ENCODE assay signal across 9 cellular contexts in the genomic region with DNA sequence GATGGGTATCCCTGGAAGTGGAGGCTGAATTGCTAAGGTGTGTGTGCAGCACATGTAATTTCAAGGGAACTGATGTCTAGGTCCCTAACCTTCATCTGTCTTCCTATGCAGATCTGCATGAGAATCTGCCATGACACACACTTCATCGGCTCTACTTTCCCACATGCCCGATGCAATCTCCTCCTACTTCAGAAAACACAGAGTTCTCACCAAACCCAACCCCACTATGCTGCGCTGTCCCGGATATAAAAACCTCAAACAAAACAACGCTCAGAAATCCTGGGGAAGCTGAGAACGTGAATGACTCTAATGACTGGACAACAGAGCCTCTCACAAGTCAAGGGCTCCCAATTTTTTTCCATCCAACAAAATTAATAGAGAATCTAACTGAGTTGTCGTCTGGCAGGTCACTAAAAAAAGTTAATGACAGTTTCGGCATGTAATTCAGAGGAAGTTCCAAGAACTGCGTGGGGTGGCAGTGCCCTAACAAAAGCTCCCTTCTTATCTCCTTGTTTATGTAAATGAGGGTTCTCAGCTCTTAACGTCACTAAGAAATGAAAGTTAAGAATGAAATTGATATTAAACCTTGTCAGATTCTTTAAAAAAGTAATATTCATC. TPM values are rescaled to one million over a fixed set of nuclear protein-coding genes. Genes with fewer than 3 reads are reported as not detected.
A peak's percentile ranks its signal among the peaks of the same experiment; 100 is the strongest.
DNase-seq lines count a peak whose midpoint lies in the region; ATAC-seq, FAIRE-seq and TF ChIP-seq lines count a peak whose summit lies in the region.
"Had no signal": no experiment of that assay in that cellular context is flagged by ENCODE, and none has a peak within 500 bp of the region (broad histone marks: within the 10 kb centered on the region; RNA-seq: fewer than 3 reads in every experiment).

No MANE protein-coding gene starts in this region.

- SMC1A ChIA-PET in GM12878 (lab: Charles Lee; ENCODE audit: uncharacterized antibody, unreplicated experiment): interaction anchor here (1.0 to 6.0 kb wide), 12 partner anchors 9 to 40 kb away, joined by 3 to 35 read pairs (median 6); no protein-coding TSS in a partner anchor

- H3K4me3 ChIP-seq in GM12878 (peak overlapping the region; percentile 52), tibial nerve (peak overlapping the region in 2 of 4 donors; percentile 6 to 14)

- POLR2A ChIA-PET in GM12878 (lab: Charles Lee) (interaction anchor here (0.8 to 2.0 kb wide), 3 partner anchors 14 to 22 kb away, joined by 4 to 9 read pairs (median 5); no protein-coding TSS in a partner anchor), RWPE1 (lab: Yijun Ruan, JAX; ENCODE audit: low non-redundant PET) (no interaction called here)

- DNase-seq in GM19239 (ENCODE audit: insufficient read length, low spot score) (no peak), GM12878 (ENCODE audit: low read depth, low spot score) (no peak), RWPE1 (ENCODE audit: low spot score) (no peak), tibial nerve (ENCODE audit: low spot score in 2 of 2) (no peak), NCI-H345 treated with DMSO at 0.1 percent for 48 hours (lab: John Stamatoyannopoulos, UW; ENCODE audit: unreplicated experiment) (no peak)
- peak; percentile 35 for DNase-seq in stimulated activated CD4-positive, alpha-beta T cell treated with anti-CD3 and anti-CD28 coated beads, Interleukin-15, amount 100 ng/mL, for 24 hours
- DNase-seq in NK-92 treated with Interleukin-12 subunit alpha and Interleukin-12 subunit beta, amount 100 ng/mL, for 24 hours (lab: John Stamatoyannopoulos, UW): no peak

- H3K79me2 ChIP-seq in GM12878 (ENCODE audit: control insufficient read depth, insufficient read depth, low read length): peaks cover 18% of the 10 kb centered on the region

- TF ChIP-seq EP300 in GM12878 (IDR thresholded peaks at IDR 0.05; ENCODE audit: borderline replicate concordance in 1 of 2, control insufficient read depth in 1 of 2, low read depth in 2 of 2, low read length in 2 of 2) (no peak), tibial nerve (IDR thresholded peaks at IDR 0.05) (no peak)

- no peak; the same call in 1 of the 2 replicates for TF ChIP-seq POLR2A in GM12878 (IDR thresholded peaks at IDR 0.05; ENCODE audit: low read depth, low read length)
- TF ChIP-seq POLR2A in tibial nerve (IDR thresholded peaks at IDR 0.05): no peak

- H4K20me1 ChIP-seq in GM12878 (ENCODE audit: control insufficient read depth, insufficient read depth): no peaks in the 10 kb centered on the region

- no TSS peak for BruUV-seq in GM12878 (replicated peaks; lab: Mats Ljungman, UMichigan)

- CTCF ChIA-PET in GM12878 (lab: Yijun Ruan, JAX): interaction anchor here (0.5 to 4.8 kb wide), 8 partner anchors 9 to 221 kb away, joined by 3 to 32 read pairs (median 10); no protein-coding TSS in a partner anchor
- CTCF ChIA-PET in RWPE1 (lab: Yijun Ruan, JAX): no interaction called here

- WGBS in GM12878 (ENCODE audit: insufficient coverage, insufficient replicate concordance, low lambda C conversion rate, missing lambda C conversion rate): 57% methylated on average over 10 of the region's 10 CpGs
- 36 to 55% methylated on average over 10 of the region's 10 CpGs for WGBS in tibial nerve, 2 donors

- H3K4me2 ChIP-seq in GM12878 (ENCODE audit: control insufficient read depth, insufficient read depth): peak overlapping the region; percentile 96

- H3K27me3 ChIP-seq in GM12878 (replicated peaks in 1 of 2; ENCODE audit: control insufficient read depth in 2 of 2, insufficient read depth in 2 of 2, low read length in 1 of 2) (no peaks in the 10 kb centered on the region), tibial nerve (no peaks in the 10 kb centered on the region)

- H3K9me3 ChIP-seq in KOPT-K1 (ENCODE audit: insufficient read depth, low read length, poor library complexity, severe bottlenecking): no peaks in the 10 kb centered on the region
- no peaks in the 10 kb centered on the region for H3K9me3 ChIP-seq in GM12878 (replicated peaks; ENCODE audit: control insufficient read depth, insufficient read depth, low read length)
- no peaks in the 10 kb centered on the region for H3K9me3 ChIP-seq in tibial nerve

- TF ChIP-seq CTCF in GM12878 (IDR thresholded peaks at IDR 0.05 in 2 of 3, conservative IDR thresholded peaks at IDR 0.05 in 1 of 3; ENCODE audit: control insufficient read depth in 2 of 3, extremely low read depth in 1 of 3, insufficient read depth in 1 of 3, low read depth in 3 of 3, low read length in 3 of 3): no peak
- no peak for TF ChIP-seq CTCF in RWPE1 (conservative IDR thresholded peaks at IDR 0.05; ENCODE audit: low read depth)
- TF ChIP-seq CTCF in tibial nerve (IDR thresholded peaks at IDR 0.05): no peak

- in situ Hi-C loops in GM12878 (cut with MboI): no loop called here

- RAD21 ChIA-PET in GM12878 (lab: Charles Lee; ENCODE audit: unreplicated experiment): interaction anchor here (0.8 to 3.0 kb wide), 8 partner anchors 11 to 37 kb away, joined by 3 to 18 read pairs (median 4); no protein-coding TSS in a partner anchor

- peaks cover 9% of the 10 kb centered on the region for H3K4me1 ChIP-seq in GM12878 (ENCODE audit: control insufficient read depth, insufficient read depth, low read length)
- peaks cover 0 to 24% (median 2%) of the 10 kb centered on the region in 4 donors for H3K4me1 ChIP-seq in tibial nerve

- H3K27ac ChIP-seq in KOPT-K1 (ENCODE audit: low read depth, low read length, poor library complexity, severe bottlenecking): peak overlapping the region; percentile 24
- H3K27ac ChIP-seq in GM12878 (ENCODE audit: control insufficient read depth, insufficient read depth): peak overlapping the region; percentile 80
- H3K27ac ChIP-seq in RWPE1: no peak overlapping the region
- peak overlapping the region in 1 of 4 donors; percentile 39 for H3K27ac ChIP-seq in tibial nerve
- H3K27ac ChIP-seq: HL-60 had no signal

- ATAC-seq in GM12878: peak; percentile 90

- peak overlapping the region; percentile 48 for H2AFZ ChIP-seq in GM12878 (ENCODE audit: control insufficient read depth, low read depth, low read length)

- peak; percentile 80 for FAIRE-seq in GM19239 (lab: Jason Lieb, UNC)
- FAIRE-seq in GM12878 (lab: Jason Lieb, UNC): peak; percentile 88

- H3K9ac ChIP-seq in GM12878 (ENCODE audit: control insufficient read depth, insufficient read depth, low read length): peak overlapping the region; percentile 77

- TF ChIP-seq RAD21 in GM12878 (IDR thresholded peaks at IDR 0.05; ENCODE audit: insufficient read depth, low read depth, low read length): no peak

- intact Hi-C loops in GM12878 (cut with micrococcal nuclease; ENCODE audit: unreplicated experiment): no loop called here

- H3K36me3 ChIP-seq in KOPT-K1 (ENCODE audit: insufficient read depth, low read length): no peaks in the 10 kb centered on the region
- H3K36me3 ChIP-seq in GM12878 (ENCODE audit: control insufficient read depth in 2 of 2, insufficient read depth in 2 of 2, low read length in 1 of 2): no peaks in the 10 kb centered on the region; a peak in 1 of 4 replicates
- no peaks in the 10 kb centered on the region for H3K36me3 ChIP-seq in tibial nerve

TF ChIP-seq in GM12878, 131 proteins besides CTCF, POLR2A, EP300 and RAD21 (continues in another document):
- TF ChIP-seq, protein P1, sequence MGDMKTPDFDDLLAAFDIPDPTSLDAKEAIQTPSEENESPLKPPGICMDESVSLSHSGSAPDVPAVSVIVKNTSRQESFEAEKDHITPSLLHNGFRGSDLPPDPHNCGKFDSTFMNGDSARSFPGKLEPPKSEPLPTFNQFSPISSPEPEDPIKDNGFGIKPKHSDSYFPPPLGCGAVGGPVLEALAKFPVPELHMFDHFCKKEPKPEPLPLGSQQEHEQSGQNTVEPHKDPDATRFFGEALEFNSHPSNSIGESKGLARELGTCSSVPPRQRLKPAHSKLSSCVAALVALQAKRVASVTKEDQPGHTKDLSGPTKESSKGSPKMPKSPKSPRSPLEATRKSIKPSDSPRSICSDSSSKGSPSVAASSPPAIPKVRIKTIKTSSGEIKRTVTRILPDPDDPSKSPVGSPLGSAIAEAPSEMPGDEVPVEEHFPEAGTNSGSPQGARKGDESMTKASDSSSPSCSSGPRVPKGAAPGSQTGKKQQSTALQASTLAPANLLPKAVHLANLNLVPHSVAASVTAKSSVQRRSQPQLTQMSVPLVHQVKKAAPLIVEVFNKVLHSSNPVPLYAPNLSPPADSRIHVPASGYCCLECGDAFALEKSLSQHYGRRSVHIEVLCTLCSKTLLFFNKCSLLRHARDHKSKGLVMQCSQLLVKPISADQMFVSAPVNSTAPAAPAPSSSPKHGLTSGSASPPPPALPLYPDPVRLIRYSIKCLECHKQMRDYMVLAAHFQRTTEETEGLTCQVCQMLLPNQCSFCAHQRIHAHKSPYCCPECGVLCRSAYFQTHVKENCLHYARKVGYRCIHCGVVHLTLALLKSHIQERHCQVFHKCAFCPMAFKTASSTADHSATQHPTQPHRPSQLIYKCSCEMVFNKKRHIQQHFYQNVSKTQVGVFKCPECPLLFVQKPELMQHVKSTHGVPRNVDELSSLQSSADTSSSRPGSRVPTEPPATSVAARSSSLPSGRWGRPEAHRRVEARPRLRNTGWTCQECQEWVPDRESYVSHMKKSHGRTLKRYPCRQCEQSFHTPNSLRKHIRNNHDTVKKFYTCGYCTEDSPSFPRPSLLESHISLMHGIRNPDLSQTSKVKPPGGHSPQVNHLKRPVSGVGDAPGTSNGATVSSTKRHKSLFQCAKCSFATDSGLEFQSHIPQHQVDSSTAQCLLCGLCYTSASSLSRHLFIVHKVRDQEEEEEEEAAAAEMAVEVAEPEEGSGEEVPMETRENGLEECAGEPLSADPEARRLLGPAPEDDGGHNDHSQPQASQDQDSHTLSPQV (IDR thresholded peaks at IDR 0.05): no peak
- no peak for TF ChIP-seq TARDBP (IDR thresholded peaks at IDR 0.05; ENCODE audit: borderline replicate concordance)
- no peak for TF ChIP-seq PAX8 (IDR thresholded peaks at IDR 0.05)

RNA-seq across cellular contexts. Expression of a gene that starts 39.0 kb away (rescaled TPM):
- total RNA-seq in GM12878 (2013; cell fraction: nucleolus; rRNA removed): 117 and 126 TPM in 2 replicates
- total RNA-seq in GM12878 (2014; rRNA removed) (21.3 and 22.0 TPM in 2 replicates), GM12878 (2014; rRNA removed; fragmentation: Illumina TruSeq; extraction: Trizol) (29.5 and 30.4 TPM in 2 replicates), GM12878 (2021) (25.5 and 26.0 TPM in 2 replicates), tibial nerve (10 to 100 TPM; 16.5 to 37.5 (median 21.4) TPM)
- 18.0 TPM for polyA plus RNA-seq in GM12878 (2011; ENCODE audit: low read depth)
- polyA plus RNA-seq in GM12878 (2011; rRNA removed) (38.8 and 50.8 TPM in 2 replicates), GM12878 (2014; fragmentation: Illumina TruSeq; extraction: Trizol) (46.6 and 48.9 TPM in 2 replicates), GM12878 (2014; fragmentation: Nextera tagmentation; extraction: Ambion mirVana) (10 to 100 TPM in 1 of 2 experiments, 1 to 10 TPM in 1; 8.2 to 13.6 TPM), GM12878 (2014; rRNA removed) (29.6 and 32.7 TPM in 2 replicates), GM12878 (2016; fragmentation: Nextera tagmentation; extraction: Ambion mirVana) (10 to 100 TPM; 31.7 to 33.2 TPM)
- 29.1 and 32.3 TPM in 2 replicates for polyA plus RNA-seq in GM12878 (2011; cell fraction: cytosol; rRNA removed)
- 49.8 and 49.9 TPM in 2 replicates for polyA plus RNA-seq in GM12878 (2011; cell fraction: nucleus; rRNA removed)
- 21.1 and 22.0 TPM in 2 replicates for polyA plus RNA-seq in GM12878 (2012)
- 28.1 and 33.5 TPM in 2 replicates for polyA minus RNA-seq in GM12878 (2011; rRNA and poly(A)+ RNA removed)
- 7.4 and 7.9 TPM in 2 replicates for polyA minus RNA-seq in GM12878 (2011; cell fraction: cytosol; rRNA and poly(A)+ RNA removed)
- 21.4 and 36.7 TPM in 2 replicates for polyA minus RNA-seq in GM12878 (2011; cell fraction: nucleus; rRNA and poly(A)+ RNA removed)
